In genomic region chr5:43061352-43061751, GRCh38 we compare ENCODE assay signal across 18 cellular contexts. TPM values are rescaled to one million over a fixed set of nuclear protein-coding genes. Genes with fewer than 3 reads are reported as not detected.
DNase-seq lines count a peak whose midpoint lies in the region; ATAC-seq and TF ChIP-seq lines count a peak whose summit lies in the region.
"Had no signal": no experiment of that assay in that cellular context is flagged by ENCODE, and none has a peak within 500 bp of the region (broad histone marks: within the 10 kb centered on the region; RNA-seq: fewer than 3 reads in every experiment).

No MANE protein-coding gene starts in this region.

- H3K4me3 ChIP-seq in fibroblast of the aortic adventitia (ENCODE audit: low read depth, low read length), result no peak overlapping the region
- H3K4me3 ChIP-seq: body of pancreas, testis had no signal

- H3K27ac Mint-ChIP-seq in natural killer cell, result peak overlapping the region; percentile 5 to 56
- H3K27ac Mint-ChIP-seq in natural killer cell treated with Interleukin-12 subunit alpha and Interleukin-12 subunit beta and Interleukin-15 and Interleukin-18, amount 100 ng/mL, for 72 hours, result no peak overlapping the region
- peak overlapping the region; percentile 58 to 75 for H3K27ac Mint-ChIP-seq in T-cell

- intact Hi-C loops in natural killer cell (cut with micrococcal nuclease), result no loop called here

- no peak for ATAC-seq in natural killer cell
- ATAC-seq in natural killer cell treated with Interleukin-12 subunit alpha and Interleukin-12 subunit beta and Interleukin-15 and Interleukin-18, amount 100 ng/mL, for 72 hours, result no peak
- no peak for ATAC-seq in T-cell (replicated peaks in 1 of 4)
- no peak for ATAC-seq in GM18502 (IDR thresholded peaks at IDR 0.05; ENCODE audit: poor library complexity, unreplicated experiment)
- no peak for ATAC-seq in HG03135 (IDR thresholded peaks at IDR 0.05; ENCODE audit: unreplicated experiment)
- ATAC-seq: body of pancreas had no signal

- TF ChIP-seq CTCF in natural killer cell (IDR thresholded peaks at IDR 0.05) (no peak), fibroblast of the aortic adventitia (IDR thresholded peaks at IDR 0.05; ENCODE audit: insufficient read depth, low read length) (no peak)

- CTCF ChIA-PET in T-cell (lab: Charles Lee), result interaction anchor here (0.8 to 1.6 kb wide), 5 partner anchors 12 to 152 kb away, joined by 4 to 8 read pairs (median 5); no protein-coding TSS in a partner anchor

- H3K4me1 Mint-ChIP-seq in natural killer cell, result peaks cover 16% of the 10 kb centered on the region in 2 donors
- H3K4me1 Mint-ChIP-seq in natural killer cell treated with Interleukin-12 subunit alpha and Interleukin-12 subunit beta and Interleukin-15 and Interleukin-18, amount 100 ng/mL, for 72 hours (ENCODE audit: low read depth in 2 of 2), result peaks cover 17 to 18% of the 10 kb centered on the region in 2 donors
- H3K4me1 Mint-ChIP-seq in T-cell, result peaks cover 11 to 19% (median 17%) of the 10 kb centered on the region in 3 donors

- H3K27me3 Mint-ChIP-seq in natural killer cell (ENCODE audit: low read depth in 2 of 2) (no peaks in the 10 kb centered on the region), T-cell (no peaks in the 10 kb centered on the region)
- no peaks in the 10 kb centered on the region for H3K27me3 Mint-ChIP-seq in natural killer cell treated with Interleukin-12 subunit alpha and Interleukin-12 subunit beta and Interleukin-15 and Interleukin-18, amount 100 ng/mL, for 72 hours

- no peaks in the 10 kb centered on the region for H3K36me3 Mint-ChIP-seq in natural killer cell
- H3K36me3 Mint-ChIP-seq in natural killer cell treated with Interleukin-12 subunit alpha and Interleukin-12 subunit beta and Interleukin-15 and Interleukin-18, amount 100 ng/mL, for 72 hours, result no peaks in the 10 kb centered on the region
- H3K36me3 Mint-ChIP-seq in T-cell, result peaks cover 15% of the 10 kb centered on the region

- DNase-seq in natural killer cell, result no peak
- no peak for DNase-seq in natural killer cell treated with Interleukin-12 subunit alpha and Interleukin-12 subunit beta and Interleukin-15 and Interleukin-18, amount 100 ng/mL, for 72 hours (ENCODE audit: low spot score)
- no peak for DNase-seq in T-cell
- peak; percentile 68 for DNase-seq in fibroblast of the aortic adventitia (ENCODE audit: low read depth)
- no peak for DNase-seq in NCI-H2171 (lab: John Stamatoyannopoulos, UW)
- no peak for DNase-seq in DMS114 treated with DMSO at 0.1 percent for 48 hours (lab: John Stamatoyannopoulos, UW; ENCODE audit: unreplicated experiment)
- DNase-seq: activated naive CD4-positive, alpha-beta T cell treated with Interleukin-2 at 50 U/mL for 16 hours; activated T-cell treated with anti-CD3 and anti-CD28 coated beads, Interleukin-2, amount 50 U/mL, for 1 hour; body of pancreas; cortex of kidney; DMS79 treated with DMSO at 0.1 percent for 48 hours; Kasumi-1; mesendoderm; NCI-H524; stimulated activated CD4-positive, alpha-beta T cell treated with anti-CD3 and anti-CD28 coated beads, Interleukin-15, amount 100 ng/mL, for 24 hours; testis had no signal

- POLR2A ChIA-PET in T-cell (lab: Charles Lee), result interaction anchor here in 1 of 2 donors (0.6 kb wide), 3 partner anchors 44 to 994 kb away, joined by 4 to 7 read pairs (median 5); no protein-coding TSS in a partner anchor

- H3K9me3 Mint-ChIP-seq in natural killer cell (no peaks in the 10 kb centered on the region), T-cell (peaks cover 0 to 15% (median 3%) of the 10 kb centered on the region in 3 donors)
- no peaks in the 10 kb centered on the region for H3K9me3 Mint-ChIP-seq in natural killer cell treated with Interleukin-12 subunit alpha and Interleukin-12 subunit beta and Interleukin-15 and Interleukin-18, amount 100 ng/mL, for 72 hours

- H3K4me3 Mint-ChIP-seq in natural killer cell, result no peak overlapping the region
- no peak overlapping the region for H3K4me3 Mint-ChIP-seq in natural killer cell treated with Interleukin-12 subunit alpha and Interleukin-12 subunit beta and Interleukin-15 and Interleukin-18, amount 100 ng/mL, for 72 hours
- H3K4me3 Mint-ChIP-seq in T-cell, result no peak overlapping the region

RNA-seq across cellular contexts. Expression of gene ANXA2R, which starts 21.2 kb away (rescaled TPM):
- total RNA-seq in natural killer cell (10 to 100 TPM; 34.3 to 55.2 (median 38.0) TPM), T-cell (10 to 100 TPM; 47.8 to 64.1 (median 53.1) TPM), fibroblast of the aortic adventitia (ENCODE audit: low replicate concordance) (3.0 and 3.4 TPM in 2 replicates)
- total RNA-seq in natural killer cell treated with Interleukin-12 subunit alpha and Interleukin-12 subunit beta and Interleukin-15 and Interleukin-18, amount 100 ng/mL, for 72 hours, result 1 to 10 TPM; 4.8 to 6.9 TPM

RNA-seq across cellular contexts. Expression of gene ZNF131, which starts 59.4 kb away (rescaled TPM):
- total RNA-seq in natural killer cell (10 to 100 TPM; 69.0 to 84.0 (median 83.5) TPM), T-cell (10 to 100 TPM; 62.0 to 71.9 (median 67.5) TPM), fibroblast of the aortic adventitia (ENCODE audit: low replicate concordance) (42.3 and 43.7 TPM in 2 replicates)
- 10 to 100 TPM; 39.5 to 59.9 TPM for total RNA-seq in natural killer cell treated with Interleukin-12 subunit alpha and Interleukin-12 subunit beta and Interleukin-15 and Interleukin-18, amount 100 ng/mL, for 72 hours

Comparison
In these comparisons a context has a peak if more than half of its experiments do, and no peak if none do; other contexts are left out.
1. H3K27ac Mint-ChIP-seq: peak in natural killer cell (2 of 2) and T-cell (2 of 2); none in natural killer cell treated with Interleukin-12 subunit alpha and Interleukin-12 subunit beta and Interleukin-15 and Interleukin-18, amount 100 ng/mL, for 72 hours (0 of 2).